Comparison of ENCODE assay signal across 15 cellular contexts in genomic region chr7:39130304-39130703, GRCh38.
DNase-seq lines count a peak whose midpoint lies in the region; ATAC-seq, FAIRE-seq and TF ChIP-seq lines count a peak whose summit lies in the region.
"Had no signal": no experiment of that assay in that cellular context is flagged by ENCODE, and none has a peak within 500 bp of the region (broad histone marks: within the 10 kb centered on the region; RNA-seq: fewer than 3 reads in every experiment).

No MANE protein-coding gene starts in this region.

- WGBS in small intestine, 3 donors: 20 to 39% (median 27%) methylated on average over 2 of the region's 2 CpGs

- TF ChIP-seq CTCF in dorsolateral prefrontal cortex (IDR thresholded peaks at IDR 0.05 in 54 of 56, conservative IDR thresholded peaks at IDR 0.05 in 2 of 56; ENCODE audit: low read depth in 1 of 56, partially characterized antibody in 56 of 56): no peak
- no peak for TF ChIP-seq CTCF in CD8-positive, alpha-beta T cell (IDR thresholded peaks at IDR 0.05)

- H3K27me3 Mint-ChIP-seq in activated T-cell treated with anti-CD3 and anti-CD28 coated beads, Interleukin-2, amount 50 U/mL, for 4 hours (ENCODE audit: low read depth): peaks cover 4% of the 10 kb centered on the region
- peaks cover 20% of the 10 kb centered on the region for H3K27me3 Mint-ChIP-seq in activated T-cell treated with anti-CD3 and anti-CD28 coated beads, Interleukin-2, amount 50 U/mL, for 72 hours (ENCODE audit: low read depth)
- H3K27me3 Mint-ChIP-seq in CD8-positive, alpha-beta T cell (ENCODE audit: low read depth): peaks cover 7% of the 10 kb centered on the region

- DNase-seq in activated T-cell treated with anti-CD3 and anti-CD28 coated beads, Interleukin-2, amount 50 U/mL, for 4 hours: no peak
- no peak for DNase-seq in activated T-cell treated with anti-CD3 and anti-CD28 coated beads, Interleukin-2, amount 50 U/mL, for 72 hours
- DNase-seq in NCI-H2029 treated with DMSO at 0.1 percent for 48 hours (lab: John Stamatoyannopoulos, UW) (peak; percentile 7), dorsolateral prefrontal cortex (peak in 1 of 10 donors; percentile 21), small intestine (peak; percentile 67), dedifferentiated amniotic fluid mesenchymal stem cell (ENCODE audit: extremely low spot score) (no peak), GM12891 (ENCODE audit: insufficient read length, low spot score) (no peak)
- DNase-seq in CD8-positive, alpha-beta T cell: no peak
- DNase-seq: activated CD8-positive, alpha-beta T cell treated with anti-CD3 and anti-CD28 coated beads, Interleukin-2, amount 10 ng/mL, durations not matched to agents 7 days and 5 days; activated naive CD4-positive, alpha-beta T cell treated with anti-CD3 and anti-CD28 coated beads for 36 hours; effector CD8-positive, alpha-beta T cell; PC-3; stimulated activated CD8-positive, alpha-beta memory T cell treated with anti-CD3 and anti-CD28 coated beads, Interleukin-4, amount 100 ng/mL, for 48 hours had no signal

- FAIRE-seq in small intestine (lab: Jason Lieb, UNC) (no peak), GM12891 (lab: Jason Lieb, UNC) (no peak)

- no peaks in the 10 kb centered on the region for H3K4me1 ChIP-seq in small intestine (ENCODE audit: control insufficient read depth in 2 of 2, insufficient read depth in 1 of 2, low read depth in 1 of 2, low read length in 1 of 2)
- H3K4me1 ChIP-seq in CD8-positive, alpha-beta T cell (ENCODE audit: insufficient read depth, low read length): no peaks in the 10 kb centered on the region
- H3K4me1 ChIP-seq: breast epithelium had no signal

- H3K4me1 Mint-ChIP-seq in activated T-cell treated with anti-CD3 and anti-CD28 coated beads, Interleukin-2, amount 50 U/mL, for 4 hours (ENCODE audit: low read depth): no peaks in the 10 kb centered on the region
- H3K4me1 Mint-ChIP-seq in activated T-cell treated with anti-CD3 and anti-CD28 coated beads, Interleukin-2, amount 50 U/mL, for 72 hours (ENCODE audit: low read depth): peaks cover 4% of the 10 kb centered on the region
- no peaks in the 10 kb centered on the region for H3K4me1 Mint-ChIP-seq in CD8-positive, alpha-beta T cell (ENCODE audit: low read depth)
- H3K4me1 Mint-ChIP-seq: memory B cell had no signal

- H3K36me3 ChIP-seq in small intestine (ENCODE audit: control insufficient read depth in 2 of 2, insufficient read depth in 2 of 2, low read length in 2 of 2): no peaks in the 10 kb centered on the region
- no peaks in the 10 kb centered on the region for H3K36me3 ChIP-seq in CD8-positive, alpha-beta T cell (ENCODE audit: insufficient read depth, low read length)
- H3K36me3 ChIP-seq: breast epithelium had no signal

- TF ChIP-seq POLR2A in GM12891 (IDR thresholded peaks at IDR 0.05; ENCODE audit: low read depth, low read length): no peak

- no peaks in the 10 kb centered on the region for H3K9me3 Mint-ChIP-seq in activated T-cell treated with anti-CD3 and anti-CD28 coated beads, Interleukin-2, amount 50 U/mL, for 4 hours
- H3K9me3 Mint-ChIP-seq in activated T-cell treated with anti-CD3 and anti-CD28 coated beads, Interleukin-2, amount 50 U/mL, for 72 hours: no peaks in the 10 kb centered on the region
- H3K9me3 Mint-ChIP-seq in CD8-positive, alpha-beta T cell: no peaks in the 10 kb centered on the region
- H3K9me3 Mint-ChIP-seq: activated naive CD4-positive, alpha-beta T cell treated with anti-CD3 and anti-CD28 coated beads for 36 hours; memory B cell had no signal

- POLR2A ChIA-PET in CD8-positive, alpha-beta T cell (lab: Charles Lee): no interaction called here

- H3K27me3 ChIP-seq in dorsolateral prefrontal cortex (peaks cover 0 to 9% (median 0%) of the 10 kb centered on the region in 45 donors), small intestine (ENCODE audit: control insufficient read depth in 2 of 2, insufficient read depth in 2 of 2, low read length in 2 of 2) (peaks cover 0 to 7% of the 10 kb centered on the region in 2 donors)
- H3K27me3 ChIP-seq in CD8-positive, alpha-beta T cell (ENCODE audit: insufficient read depth, low read length): no peaks in the 10 kb centered on the region

- H3K27ac ChIP-seq in dorsolateral prefrontal cortex (peak overlapping the region in 13 of 59 donors; percentile 17 to 69 (median 32)), small intestine (ENCODE audit: low read depth in 1 of 2, low read length in 1 of 2) (no peak overlapping the region)
- H3K27ac ChIP-seq in CD8-positive, alpha-beta T cell (ENCODE audit: low read depth, low read length): no peak overlapping the region
- H3K27ac ChIP-seq: breast epithelium had no signal

- H3K36me3 Mint-ChIP-seq in activated T-cell treated with anti-CD3 and anti-CD28 coated beads, Interleukin-2, amount 50 U/mL, for 4 hours (ENCODE audit: insufficient read depth): no peaks in the 10 kb centered on the region
- no peaks in the 10 kb centered on the region for H3K36me3 Mint-ChIP-seq in activated T-cell treated with anti-CD3 and anti-CD28 coated beads, Interleukin-2, amount 50 U/mL, for 72 hours (ENCODE audit: insufficient read depth in 2 of 2)
- H3K36me3 Mint-ChIP-seq in CD8-positive, alpha-beta T cell: no peaks in the 10 kb centered on the region
- H3K36me3 Mint-ChIP-seq: memory B cell had no signal

- H3K4me3 Mint-ChIP-seq in activated T-cell treated with anti-CD3 and anti-CD28 coated beads, Interleukin-2, amount 50 U/mL, for 4 hours: peak overlapping the region; percentile 32
- H3K4me3 Mint-ChIP-seq in activated T-cell treated with anti-CD3 and anti-CD28 coated beads, Interleukin-2, amount 50 U/mL, for 72 hours: peak overlapping the region in 1 of 2 donors; percentile 32
- no peak overlapping the region for H3K4me3 Mint-ChIP-seq in CD8-positive, alpha-beta T cell
- H3K4me3 Mint-ChIP-seq: activated CD8-positive, alpha-beta T cell treated with anti-CD3 and anti-CD28 coated beads, Interleukin-2, amount 10 ng/mL, durations not matched to agents 7 days and 5 days; memory B cell had no signal

- H3K4me3 ChIP-seq in dorsolateral prefrontal cortex (peak overlapping the region in 37 of 59 donors; percentile 5 to 54 (median 34)), small intestine (ENCODE audit: low read depth in 1 of 2, low read length in 2 of 2) (no peak overlapping the region)
- H3K4me3 ChIP-seq in CD8-positive, alpha-beta T cell (ENCODE audit: low read depth, low read length): no peak overlapping the region
- H3K4me3 ChIP-seq: breast epithelium had no signal

- no peaks in the 10 kb centered on the region for H3K9me3 ChIP-seq in small intestine (ENCODE audit: control insufficient read depth, low read depth)
- H3K9me3 ChIP-seq in CD8-positive, alpha-beta T cell (ENCODE audit: low read length): no peaks in the 10 kb centered on the region
- H3K9me3 ChIP-seq: breast epithelium had no signal

- CTCF ChIA-PET in CD8-positive, alpha-beta T cell (lab: Charles Lee): no interaction called here

- H3K27ac Mint-ChIP-seq in activated T-cell treated with anti-CD3 and anti-CD28 coated beads, Interleukin-2, amount 50 U/mL, for 72 hours: no peak overlapping the region
- H3K27ac Mint-ChIP-seq in CD8-positive, alpha-beta T cell: no peak overlapping the region
- H3K27ac Mint-ChIP-seq: activated CD8-positive, alpha-beta T cell treated with anti-CD3 and anti-CD28 coated beads, Interleukin-2, amount 10 ng/mL, durations not matched to agents 7 days and 5 days; activated naive CD4-positive, alpha-beta T cell treated with anti-CD3 and anti-CD28 coated beads for 36 hours; memory B cell had no signal

- intact Hi-C loops in dorsolateral prefrontal cortex (cut with DNase I): no loop called here
- intact Hi-C loops in CD8-positive, alpha-beta T cell (cut with DNase I, micrococcal nuclease): no loop called here

- no peak for ATAC-seq in activated T-cell treated with anti-CD3 and anti-CD28 coated beads, Interleukin-2, amount 50 U/mL, for 4 hours
- ATAC-seq in activated T-cell treated with anti-CD3 and anti-CD28 coated beads, Interleukin-2, amount 50 U/mL, for 72 hours (replicated peaks in 1 of 2): no peak
- ATAC-seq in CD8-positive, alpha-beta T cell: no peak
- ATAC-seq: activated CD8-positive, alpha-beta T cell treated with anti-CD3 and anti-CD28 coated beads, Interleukin-2, amount 10 ng/mL, durations not matched to agents 7 days and 5 days; PC-3 had no signal

TF ChIP-seq in GM12891, 5 proteins besides CTCF, POLR2A, EP300 and RAD21:
- TF ChIP-seq SPI1 (IDR thresholded peaks at IDR 0.05; ENCODE audit: low read depth, low read length) (no peak), TAF1 (IDR thresholded peaks at IDR 0.05; ENCODE audit: low read depth, low read length) (no peak), PAX5 (IDR thresholded peaks at IDR 0.05; ENCODE audit: insufficient read depth, low read length, severe bottlenecking) (no peak), POU2F2 (IDR thresholded peaks at IDR 0.05; ENCODE audit: low read depth, low read length) (no peak), POLR2AphosphoS5 (IDR thresholded peaks at IDR 0.05; ENCODE audit: low read depth, low read length) (no peak)

Comparison
In these comparisons a context has a peak if more than half of its experiments do, and no peak if none do; other contexts are left out.
1. DNase-seq: peak in NCI-H2029 treated with DMSO at 0.1 percent for 48 hours (single experiment) and small intestine (single experiment); none in activated T-cell treated with anti-CD3 and anti-CD28 coated beads, Interleukin-2, amount 50 U/mL, for 4 hours (single experiment), activated T-cell treated with anti-CD3 and anti-CD28 coated beads, Interleukin-2, amount 50 U/mL, for 72 hours (0 of 2), dedifferentiated amniotic fluid mesenchymal stem cell (single experiment), GM12891 (single experiment) and CD8-positive, alpha-beta T cell (0 of 7).
2. H3K4me3 ChIP-seq: peak in dorsolateral prefrontal cortex (37 of 59); none in small intestine (0 of 2) and CD8-positive, alpha-beta T cell (single experiment).